1 cellular context compared by ENCODE assay signal in the genomic region with DNA sequence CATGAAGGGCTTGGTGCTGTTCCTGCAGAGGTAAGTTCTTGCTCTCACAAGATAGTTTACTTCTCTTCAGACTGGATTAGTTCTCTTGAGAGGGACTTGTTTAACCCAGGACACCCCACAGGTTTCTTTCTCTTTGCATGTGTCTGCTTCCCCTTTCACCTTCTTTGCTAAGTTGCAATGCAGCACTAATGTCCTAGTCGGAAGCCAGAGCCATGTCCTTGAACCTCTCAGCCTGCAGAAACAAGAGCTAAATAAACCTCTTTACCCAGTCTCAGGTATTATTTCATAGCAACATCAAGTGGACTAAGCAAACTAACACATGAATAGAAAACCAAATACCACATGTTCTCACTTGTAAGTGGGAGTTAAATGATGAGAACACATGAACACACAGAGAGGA.
TF ChIP-seq lines count a peak whose summit lies in the region.

No MANE protein-coding gene starts in this region.

TF ChIP-seq in H1, 55 proteins besides CTCF, POLR2A, EP300 and RAD21 (continued from another document):
- TF ChIP-seq, protein P1, sequence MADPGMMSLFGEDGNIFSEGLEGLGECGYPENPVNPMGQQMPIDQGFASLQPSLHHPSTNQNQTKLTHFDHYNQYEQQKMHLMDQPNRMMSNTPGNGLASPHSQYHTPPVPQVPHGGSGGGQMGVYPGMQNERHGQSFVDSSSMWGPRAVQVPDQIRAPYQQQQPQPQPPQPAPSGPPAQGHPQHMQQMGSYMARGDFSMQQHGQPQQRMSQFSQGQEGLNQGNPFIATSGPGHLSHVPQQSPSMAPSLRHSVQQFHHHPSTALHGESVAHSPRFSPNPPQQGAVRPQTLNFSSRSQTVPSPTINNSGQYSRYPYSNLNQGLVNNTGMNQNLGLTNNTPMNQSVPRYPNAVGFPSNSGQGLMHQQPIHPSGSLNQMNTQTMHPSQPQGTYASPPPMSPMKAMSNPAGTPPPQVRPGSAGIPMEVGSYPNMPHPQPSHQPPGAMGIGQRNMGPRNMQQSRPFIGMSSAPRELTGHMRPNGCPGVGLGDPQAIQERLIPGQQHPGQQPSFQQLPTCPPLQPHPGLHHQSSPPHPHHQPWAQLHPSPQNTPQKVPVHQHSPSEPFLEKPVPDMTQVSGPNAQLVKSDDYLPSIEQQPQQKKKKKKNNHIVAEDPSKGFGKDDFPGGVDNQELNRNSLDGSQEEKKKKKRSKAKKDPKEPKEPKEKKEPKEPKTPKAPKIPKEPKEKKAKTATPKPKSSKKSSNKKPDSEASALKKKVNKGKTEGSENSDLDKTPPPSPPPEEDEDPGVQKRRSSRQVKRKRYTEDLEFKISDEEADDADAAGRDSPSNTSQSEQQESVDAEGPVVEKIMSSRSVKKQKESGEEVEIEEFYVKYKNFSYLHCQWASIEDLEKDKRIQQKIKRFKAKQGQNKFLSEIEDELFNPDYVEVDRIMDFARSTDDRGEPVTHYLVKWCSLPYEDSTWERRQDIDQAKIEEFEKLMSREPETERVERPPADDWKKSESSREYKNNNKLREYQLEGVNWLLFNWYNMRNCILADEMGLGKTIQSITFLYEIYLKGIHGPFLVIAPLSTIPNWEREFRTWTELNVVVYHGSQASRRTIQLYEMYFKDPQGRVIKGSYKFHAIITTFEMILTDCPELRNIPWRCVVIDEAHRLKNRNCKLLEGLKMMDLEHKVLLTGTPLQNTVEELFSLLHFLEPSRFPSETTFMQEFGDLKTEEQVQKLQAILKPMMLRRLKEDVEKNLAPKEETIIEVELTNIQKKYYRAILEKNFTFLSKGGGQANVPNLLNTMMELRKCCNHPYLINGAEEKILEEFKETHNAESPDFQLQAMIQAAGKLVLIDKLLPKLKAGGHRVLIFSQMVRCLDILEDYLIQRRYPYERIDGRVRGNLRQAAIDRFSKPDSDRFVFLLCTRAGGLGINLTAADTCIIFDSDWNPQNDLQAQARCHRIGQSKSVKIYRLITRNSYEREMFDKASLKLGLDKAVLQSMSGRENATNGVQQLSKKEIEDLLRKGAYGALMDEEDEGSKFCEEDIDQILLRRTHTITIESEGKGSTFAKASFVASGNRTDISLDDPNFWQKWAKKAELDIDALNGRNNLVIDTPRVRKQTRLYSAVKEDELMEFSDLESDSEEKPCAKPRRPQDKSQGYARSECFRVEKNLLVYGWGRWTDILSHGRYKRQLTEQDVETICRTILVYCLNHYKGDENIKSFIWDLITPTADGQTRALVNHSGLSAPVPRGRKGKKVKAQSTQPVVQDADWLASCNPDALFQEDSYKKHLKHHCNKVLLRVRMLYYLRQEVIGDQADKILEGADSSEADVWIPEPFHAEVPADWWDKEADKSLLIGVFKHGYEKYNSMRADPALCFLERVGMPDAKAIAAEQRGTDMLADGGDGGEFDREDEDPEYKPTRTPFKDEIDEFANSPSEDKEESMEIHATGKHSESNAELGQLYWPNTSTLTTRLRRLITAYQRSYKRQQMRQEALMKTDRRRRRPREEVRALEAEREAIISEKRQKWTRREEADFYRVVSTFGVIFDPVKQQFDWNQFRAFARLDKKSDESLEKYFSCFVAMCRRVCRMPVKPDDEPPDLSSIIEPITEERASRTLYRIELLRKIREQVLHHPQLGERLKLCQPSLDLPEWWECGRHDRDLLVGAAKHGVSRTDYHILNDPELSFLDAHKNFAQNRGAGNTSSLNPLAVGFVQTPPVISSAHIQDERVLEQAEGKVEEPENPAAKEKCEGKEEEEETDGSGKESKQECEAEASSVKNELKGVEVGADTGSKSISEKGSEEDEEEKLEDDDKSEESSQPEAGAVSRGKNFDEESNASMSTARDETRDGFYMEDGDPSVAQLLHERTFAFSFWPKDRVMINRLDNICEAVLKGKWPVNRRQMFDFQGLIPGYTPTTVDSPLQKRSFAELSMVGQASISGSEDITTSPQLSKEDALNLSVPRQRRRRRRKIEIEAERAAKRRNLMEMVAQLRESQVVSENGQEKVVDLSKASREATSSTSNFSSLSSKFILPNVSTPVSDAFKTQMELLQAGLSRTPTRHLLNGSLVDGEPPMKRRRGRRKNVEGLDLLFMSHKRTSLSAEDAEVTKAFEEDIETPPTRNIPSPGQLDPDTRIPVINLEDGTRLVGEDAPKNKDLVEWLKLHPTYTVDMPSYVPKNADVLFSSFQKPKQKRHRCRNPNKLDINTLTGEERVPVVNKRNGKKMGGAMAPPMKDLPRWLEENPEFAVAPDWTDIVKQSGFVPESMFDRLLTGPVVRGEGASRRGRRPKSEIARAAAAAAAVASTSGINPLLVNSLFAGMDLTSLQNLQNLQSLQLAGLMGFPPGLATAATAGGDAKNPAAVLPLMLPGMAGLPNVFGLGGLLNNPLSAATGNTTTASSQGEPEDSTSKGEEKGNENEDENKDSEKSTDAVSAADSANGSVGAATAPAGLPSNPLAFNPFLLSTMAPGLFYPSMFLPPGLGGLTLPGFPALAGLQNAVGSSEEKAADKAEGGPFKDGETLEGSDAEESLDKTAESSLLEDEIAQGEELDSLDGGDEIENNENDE (IDR thresholded peaks at IDR 0.05; ENCODE audit: insufficient replicate concordance, low read length), result no peak
- TF ChIP-seq SP2 (IDR thresholded peaks at IDR 0.05; ENCODE audit: low read length) (no peak), NRF1 (IDR thresholded peaks at IDR 0.05; ENCODE audit: low read depth, low read length) (no peak), RXRA (IDR thresholded peaks at IDR 0.05; ENCODE audit: insufficient read depth, low read depth, low read length) (no peak), RBBP5 (IDR thresholded peaks at IDR 0.05; ENCODE audit: borderline replicate concordance, low read depth, low read length) (no peak), BACH1 (IDR thresholded peaks at IDR 0.05; ENCODE audit: low read length) (no peak), POLR2AphosphoS5 (IDR thresholded peaks at IDR 0.05; ENCODE audit: low read depth, low read length) (no peak), CHD2 (IDR thresholded peaks at IDR 0.05; ENCODE audit: low read length) (no peak), HDAC2 (IDR thresholded peaks at IDR 0.05; ENCODE audit: borderline replicate concordance in 1 of 2, low read depth in 2 of 2, low read length in 2 of 2) (no peak)
- TF ChIP-seq, protein P2, sequence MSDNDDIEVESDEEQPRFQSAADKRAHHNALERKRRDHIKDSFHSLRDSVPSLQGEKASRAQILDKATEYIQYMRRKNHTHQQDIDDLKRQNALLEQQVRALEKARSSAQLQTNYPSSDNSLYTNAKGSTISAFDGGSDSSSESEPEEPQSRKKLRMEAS (IDR thresholded peaks at IDR 0.05), result no peak
